8 cellular contexts compared by ENCODE assay signal in genomic region chr16:21519361-21520133, GRCh38.
A peak's percentile ranks its signal among the peaks of the same experiment; 100 is the strongest.
DNase-seq lines count a peak whose midpoint lies in the region; ATAC-seq, FAIRE-seq and TF ChIP-seq lines count a peak whose summit lies in the region.
"Not testable (repeated sequence)": the region's sequence is repeated elsewhere in the genome, so short reads cannot be mapped to it uniquely, and the experiment has no call there.

No MANE protein-coding gene starts in this region.

- H3K4me3 Mint-ChIP-seq in mesothelial cell of epicardium = peak overlapping the region; percentile 77

- H3K4me1 ChIP-seq in ACC112 (ENCODE audit: control insufficient read depth, insufficient read depth, low read length, unreplicated experiment) = peaks cover 13% of the 10 kb centered on the region
- not testable (repeated sequence) for H3K4me1 ChIP-seq in small intestine (ENCODE audit: control insufficient read depth in 2 of 2, insufficient read depth in 1 of 2, low read depth in 1 of 2, low read length in 1 of 2)

- not testable (repeated sequence) for FAIRE-seq in small intestine (lab: Jason Lieb, UNC)

- peak overlapping the region; percentile 99 for H3K4me3 ChIP-seq in ACC112 (ENCODE audit: low read depth, low read length)
- peak overlapping the region; percentile 71 for H3K4me3 ChIP-seq in fibroblast of pulmonary artery (replicated peaks; ENCODE audit: low read depth, low read length)
- peak overlapping the region; percentile 77 to 88 for H3K4me3 ChIP-seq in small intestine (ENCODE audit: low read depth in 1 of 2, low read length in 2 of 2)

- not testable (repeated sequence) for H2AFZ ChIP-seq in ACC112 (ENCODE audit: low read length, unreplicated experiment)

- ATAC-seq in GM21360 (IDR thresholded peaks at IDR 0.05; ENCODE audit: unreplicated experiment) = peak; percentile 5

- peak overlapping the region; percentile 97 for H3K27ac Mint-ChIP-seq in mesothelial cell of epicardium

- WGBS in small intestine, 3 donors = 0 to 1% (median 0%) methylated on average over 26 to 50 of the region's 52 CpGs

- not testable (repeated sequence) for H3K27me3 Mint-ChIP-seq in mesothelial cell of epicardium (ENCODE audit: low read depth)

- H3K79me2 ChIP-seq in ACC112 (ENCODE audit: control insufficient read depth, insufficient read depth, low read length, unreplicated experiment) = peaks cover 43% of the 10 kb centered on the region

- TF ChIP-seq CTCF in fibroblast of pulmonary artery (IDR thresholded peaks at IDR 0.05; ENCODE audit: low read length, missing control alignments); mesothelial cell of epicardium (IDR thresholded peaks at IDR 0.05; ENCODE audit: unreplicated experiment): not testable (repeated sequence)

- H3K27me3 ChIP-seq in ACC112 (ENCODE audit: insufficient read depth, low read length); small intestine (ENCODE audit: control insufficient read depth in 2 of 2, insufficient read depth in 2 of 2, low read length in 2 of 2): not testable (repeated sequence)

- DNase-seq in HT-29 (ENCODE audit: low spot score) (peak; percentile 13), T1000 (lab: John Stamatoyannopoulos, UW) (peak; percentile 80)
- DNase-seq in fibroblast of pulmonary artery (ENCODE audit: low read depth); mesothelial cell of epicardium (ENCODE audit: low spot score in 2 of 2, unreplicated experiment in 2 of 2); small intestine: not testable (repeated sequence)

- H3K9me3 ChIP-seq in small intestine (ENCODE audit: control insufficient read depth, low read depth) = not testable (repeated sequence)

- not testable (repeated sequence) for H3K36me3 ChIP-seq in ACC112 (ENCODE audit: insufficient read depth, low read length); small intestine (ENCODE audit: control insufficient read depth in 2 of 2, insufficient read depth in 2 of 2, low read length in 2 of 2)

- peaks cover 40% of the 10 kb centered on the region for H3K4me1 Mint-ChIP-seq in mesothelial cell of epicardium

- peak overlapping the region; percentile 96 for H3K27ac ChIP-seq in ACC112 (ENCODE audit: low read depth, low read length)
- peak overlapping the region; percentile 40 for H3K27ac ChIP-seq in angular gyrus (ENCODE audit: low read depth, low read length)
- H3K27ac ChIP-seq in small intestine (ENCODE audit: low read depth in 1 of 2, low read length in 1 of 2) = peak overlapping the region in 1 of 2 donors; percentile 93

- not testable (repeated sequence) for H3K9me3 Mint-ChIP-seq in mesothelial cell of epicardium

- not testable (repeated sequence) for H3K36me3 Mint-ChIP-seq in mesothelial cell of epicardium
